ENCODE assay signal across 1 cellular context in genomic region chr21:42734323-42734971, GRCh38.
TF ChIP-seq lines count a peak whose summit lies in the region.

No MANE protein-coding gene starts in this region.

TF ChIP-seq in HepG2, 621 proteins besides CTCF, POLR2A, EP300 and RAD21 (continued from another document and continues in another):
- TF ChIP-seq, protein P1, sequence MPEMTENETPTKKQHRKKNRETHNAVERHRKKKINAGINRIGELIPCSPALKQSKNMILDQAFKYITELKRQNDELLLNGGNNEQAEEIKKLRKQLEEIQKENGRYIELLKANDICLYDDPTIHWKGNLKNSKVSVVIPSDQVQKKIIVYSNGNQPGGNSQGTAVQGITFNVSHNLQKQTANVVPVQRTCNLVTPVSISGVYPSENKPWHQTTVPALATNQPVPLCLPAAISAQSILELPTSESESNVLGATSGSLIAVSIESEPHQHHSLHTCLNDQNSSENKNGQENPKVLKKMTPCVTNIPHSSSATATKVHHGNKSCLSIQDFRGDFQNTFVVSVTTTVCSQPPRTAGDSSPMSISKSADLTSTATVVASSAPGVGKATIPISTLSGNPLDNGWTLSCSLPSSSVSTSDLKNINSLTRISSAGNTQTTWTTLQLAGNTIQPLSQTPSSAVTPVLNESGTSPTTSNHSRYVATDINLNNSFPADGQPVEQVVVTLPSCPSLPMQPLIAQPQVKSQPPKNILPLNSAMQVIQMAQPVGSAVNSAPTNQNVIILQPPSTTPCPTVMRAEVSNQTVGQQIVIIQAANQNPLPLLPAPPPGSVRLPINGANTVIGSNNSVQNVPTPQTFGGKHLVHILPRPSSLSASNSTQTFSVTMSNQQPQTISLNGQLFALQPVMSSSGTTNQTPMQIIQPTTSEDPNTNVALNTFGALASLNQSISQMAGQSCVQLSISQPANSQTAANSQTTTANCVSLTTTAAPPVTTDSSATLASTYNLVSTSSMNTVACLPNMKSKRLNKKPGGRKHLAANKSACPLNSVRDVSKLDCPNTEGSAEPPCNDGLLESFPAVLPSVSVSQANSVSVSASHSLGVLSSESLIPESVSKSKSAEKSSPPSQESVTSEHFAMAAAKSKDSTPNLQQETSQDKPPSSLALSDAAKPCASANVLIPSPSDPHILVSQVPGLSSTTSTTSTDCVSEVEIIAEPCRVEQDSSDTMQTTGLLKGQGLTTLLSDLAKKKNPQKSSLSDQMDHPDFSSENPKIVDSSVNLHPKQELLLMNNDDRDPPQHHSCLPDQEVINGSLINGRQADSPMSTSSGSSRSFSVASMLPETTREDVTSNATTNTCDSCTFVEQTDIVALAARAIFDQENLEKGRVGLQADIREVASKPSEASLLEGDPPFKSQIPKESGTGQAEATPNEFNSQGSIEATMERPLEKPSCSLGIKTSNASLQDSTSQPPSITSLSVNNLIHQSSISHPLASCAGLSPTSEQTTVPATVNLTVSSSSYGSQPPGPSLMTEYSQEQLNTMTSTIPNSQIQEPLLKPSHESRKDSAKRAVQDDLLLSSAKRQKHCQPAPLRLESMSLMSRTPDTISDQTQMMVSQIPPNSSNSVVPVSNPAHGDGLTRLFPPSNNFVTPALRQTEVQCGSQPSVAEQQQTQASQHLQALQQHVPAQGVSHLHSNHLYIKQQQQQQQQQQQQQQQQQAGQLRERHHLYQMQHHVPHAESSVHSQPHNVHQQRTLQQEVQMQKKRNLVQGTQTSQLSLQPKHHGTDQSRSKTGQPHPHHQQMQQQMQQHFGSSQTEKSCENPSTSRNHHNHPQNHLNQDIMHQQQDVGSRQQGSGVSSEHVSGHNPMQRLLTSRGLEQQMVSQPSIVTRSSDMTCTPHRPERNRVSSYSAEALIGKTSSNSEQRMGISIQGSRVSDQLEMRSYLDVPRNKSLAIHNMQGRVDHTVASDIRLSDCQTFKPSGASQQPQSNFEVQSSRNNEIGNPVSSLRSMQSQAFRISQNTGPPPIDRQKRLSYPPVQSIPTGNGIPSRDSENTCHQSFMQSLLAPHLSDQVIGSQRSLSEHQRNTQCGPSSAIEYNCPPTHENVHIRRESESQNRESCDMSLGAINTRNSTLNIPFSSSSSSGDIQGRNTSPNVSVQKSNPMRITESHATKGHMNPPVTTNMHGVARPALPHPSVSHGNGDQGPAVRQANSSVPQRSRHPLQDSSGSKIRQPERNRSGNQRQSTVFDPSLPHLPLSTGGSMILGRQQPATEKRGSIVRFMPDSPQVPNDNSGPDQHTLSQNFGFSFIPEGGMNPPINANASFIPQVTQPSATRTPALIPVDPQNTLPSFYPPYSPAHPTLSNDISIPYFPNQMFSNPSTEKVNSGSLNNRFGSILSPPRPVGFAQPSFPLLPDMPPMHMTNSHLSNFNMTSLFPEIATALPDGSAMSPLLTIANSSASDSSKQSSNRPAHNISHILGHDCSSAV (CRISPR knock-in tag; IDR thresholded peaks at IDR 0.05; ENCODE audit: borderline replicate concordance): no peak
- TF ChIP-seq, protein P2, sequence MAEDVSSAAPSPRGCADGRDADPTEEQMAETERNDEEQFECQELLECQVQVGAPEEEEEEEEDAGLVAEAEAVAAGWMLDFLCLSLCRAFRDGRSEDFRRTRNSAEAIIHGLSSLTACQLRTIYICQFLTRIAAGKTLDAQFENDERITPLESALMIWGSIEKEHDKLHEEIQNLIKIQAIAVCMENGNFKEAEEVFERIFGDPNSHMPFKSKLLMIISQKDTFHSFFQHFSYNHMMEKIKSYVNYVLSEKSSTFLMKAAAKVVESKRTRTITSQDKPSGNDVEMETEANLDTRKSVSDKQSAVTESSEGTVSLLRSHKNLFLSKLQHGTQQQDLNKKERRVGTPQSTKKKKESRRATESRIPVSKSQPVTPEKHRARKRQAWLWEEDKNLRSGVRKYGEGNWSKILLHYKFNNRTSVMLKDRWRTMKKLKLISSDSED (CRISPR knock-in tag; IDR thresholded peaks at IDR 0.05): no peak
- TF ChIP-seq NFE2L2 (IDR thresholded peaks at IDR 0.05; ENCODE audit: low read length): no peak; the same call in 1 of the 2 replicates
- peak; percentile 41; the same call in 1 of the 2 replicates for TF ChIP-seq FOXO1 (CRISPR knock-in tag; IDR thresholded peaks at IDR 0.05)
- TF ChIP-seq MAFK (conservative IDR thresholded peaks at IDR 0.05 in 1 of 2, IDR thresholded peaks at IDR 0.05 in 1 of 2; ENCODE audit: low read length in 2 of 2): no peak; a peak in 1 of 4 replicates
- TF ChIP-seq ZNF773 (CRISPR knock-in tag; IDR thresholded peaks at IDR 0.05; ENCODE audit: borderline replicate concordance): no peak
- no peak for TF ChIP-seq ZNF737 (CRISPR knock-in tag; IDR thresholded peaks at IDR 0.05; ENCODE audit: borderline replicate concordance)
- TF ChIP-seq ZNF547 (CRISPR knock-in tag; IDR thresholded peaks at IDR 0.05): no peak
- TF ChIP-seq KDM3A (CRISPR knock-in tag; IDR thresholded peaks at IDR 0.05; ENCODE audit: low read depth): no peak
- TF ChIP-seq RFX5 (IDR thresholded peaks at IDR 0.05; ENCODE audit: low read depth, low read length): no peak
- TF ChIP-seq MNT (IDR thresholded peaks at IDR 0.05): no peak
- TF ChIP-seq HMG20B (CRISPR knock-in tag; conservative IDR thresholded peaks at IDR 0.05): 0 out of 2 replicates have a peak, but pooled peaks have one; percentile 28
- TF ChIP-seq NCOA1 (CRISPR knock-in tag; IDR thresholded peaks at IDR 0.05): no peak
- TF ChIP-seq SOX13 (IDR thresholded peaks at IDR 0.05): peak; percentile 56
- peak in 1 of 2 experiments; percentile 88; a peak in 2 of 4 replicates for TF ChIP-seq SOX13 (CRISPR knock-in tag; conservative IDR thresholded peaks at IDR 0.05 in 1 of 2, IDR thresholded peaks at IDR 0.05 in 1 of 2)
- TF ChIP-seq SKI (IDR thresholded peaks at IDR 0.05; ENCODE audit: partially characterized antibody): peak; percentile 96
- TF ChIP-seq AGO1 (IDR thresholded peaks at IDR 0.05; ENCODE audit: low read depth, low read length, poor library complexity, severe bottlenecking): no peak
- peak; percentile 96 for TF ChIP-seq PAXIP1 (CRISPR knock-in tag; conservative IDR thresholded peaks at IDR 0.05)
- TF ChIP-seq ATF1 (CRISPR knock-in tag; IDR thresholded peaks at IDR 0.05): peak; percentile 66; the same call in 1 of the 2 replicates
- TF ChIP-seq, protein P3, sequence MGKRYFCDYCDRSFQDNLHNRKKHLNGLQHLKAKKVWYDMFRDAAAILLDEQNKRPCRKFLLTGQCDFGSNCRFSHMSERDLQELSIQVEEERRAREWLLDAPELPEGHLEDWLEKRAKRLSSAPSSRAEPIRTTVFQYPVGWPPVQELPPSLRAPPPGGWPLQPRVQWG (CRISPR knock-in tag; IDR thresholded peaks at IDR 0.05; ENCODE audit: borderline replicate concordance, low read depth): no peak
- no peak for TF ChIP-seq ZNF563 (CRISPR knock-in tag; IDR thresholded peaks at IDR 0.05)
- TF ChIP-seq ZNF780A (CRISPR knock-in tag; IDR thresholded peaks at IDR 0.05): no peak
- TF ChIP-seq NONO (IDR thresholded peaks at IDR 0.05): no peak
- no peak; the same call in none of the 2 replicates for TF ChIP-seq NONO (CRISPR knock-in tag; conservative IDR thresholded peaks at IDR 0.05)
- TF ChIP-seq ZNF124 (CRISPR knock-in tag; IDR thresholded peaks at IDR 0.05): peak; percentile 40; the same call in 1 of the 2 replicates
- TF ChIP-seq, protein P4, sequence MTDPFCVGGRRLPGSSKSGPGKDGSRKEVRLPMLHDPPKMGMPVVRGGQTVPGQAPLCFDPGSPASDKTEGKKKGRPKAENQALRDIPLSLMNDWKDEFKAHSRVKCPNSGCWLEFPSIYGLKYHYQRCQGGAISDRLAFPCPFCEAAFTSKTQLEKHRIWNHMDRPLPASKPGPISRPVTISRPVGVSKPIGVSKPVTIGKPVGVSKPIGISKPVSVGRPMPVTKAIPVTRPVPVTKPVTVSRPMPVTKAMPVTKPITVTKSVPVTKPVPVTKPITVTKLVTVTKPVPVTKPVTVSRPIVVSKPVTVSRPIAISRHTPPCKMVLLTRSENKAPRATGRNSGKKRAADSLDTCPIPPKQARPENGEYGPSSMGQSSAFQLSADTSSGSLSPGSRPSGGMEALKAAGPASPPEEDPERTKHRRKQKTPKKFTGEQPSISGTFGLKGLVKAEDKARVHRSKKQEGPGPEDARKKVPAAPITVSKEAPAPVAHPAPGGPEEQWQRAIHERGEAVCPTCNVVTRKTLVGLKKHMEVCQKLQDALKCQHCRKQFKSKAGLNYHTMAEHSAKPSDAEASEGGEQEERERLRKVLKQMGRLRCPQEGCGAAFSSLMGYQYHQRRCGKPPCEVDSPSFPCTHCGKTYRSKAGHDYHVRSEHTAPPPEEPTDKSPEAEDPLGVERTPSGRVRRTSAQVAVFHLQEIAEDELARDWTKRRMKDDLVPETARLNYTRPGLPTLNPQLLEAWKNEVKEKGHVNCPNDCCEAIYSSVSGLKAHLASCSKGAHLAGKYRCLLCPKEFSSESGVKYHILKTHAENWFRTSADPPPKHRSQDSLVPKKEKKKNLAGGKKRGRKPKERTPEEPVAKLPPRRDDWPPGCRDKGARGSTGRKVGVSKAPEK (CRISPR knock-in tag; IDR thresholded peaks at IDR 0.05; ENCODE audit: borderline replicate concordance): no peak
- no peak for TF ChIP-seq TFDP1 (CRISPR knock-in tag; IDR thresholded peaks at IDR 0.05; ENCODE audit: borderline replicate concordance)
- no peak for TF ChIP-seq BORCS8-MEF2B (CRISPR knock-in tag; IDR thresholded peaks at IDR 0.05)
- no peak for TF ChIP-seq SP2 (CRISPR knock-in tag; IDR thresholded peaks at IDR 0.05)
- TF ChIP-seq NKX3-1 (CRISPR knock-in tag; IDR thresholded peaks at IDR 0.05): no peak
- TF ChIP-seq ZNF83 (CRISPR knock-in tag; IDR thresholded peaks at IDR 0.05; ENCODE audit: borderline replicate concordance): no peak
- no peak for TF ChIP-seq POLR2AphosphoS5 (IDR thresholded peaks at IDR 0.05; ENCODE audit: low read depth, low read length)
- 0 out of 2 replicates have a peak, but pooled peaks have one; percentile 54 for TF ChIP-seq ZNF343 (CRISPR knock-in tag; IDR thresholded peaks at IDR 0.05)
